Comparison of ENCODE assay signal across 29 cellular contexts in genomic region chr19:4432918-4433506, GRCh38.
"Had no signal": no experiment of that assay in that cellular context is flagged by ENCODE, and none has a peak within 500 bp of the region (broad histone marks: within the 10 kb centered on the region; RNA-seq: fewer than 3 reads in every experiment).

No MANE protein-coding gene starts in this region.

- H3K27ac ChIP-seq: left lung, lower lobe of right lung, parathyroid adenoma, right atrium auricular region, right lobe of liver, stomach, testis, thyroid gland, transverse colon, upper lobe of left lung, vagina had no signal

- ATAC-seq: left colon; left lung; naive thymus-derived CD4-positive, alpha-beta T cell; natural killer cell treated with Interleukin-12 subunit alpha and Interleukin-12 subunit beta and Interleukin-15 and Interleukin-18, amount 100 ng/mL, for 72 hours; stimulated activated naive CD8-positive, alpha-beta T cell treated with anti-CD3 and anti-CD28 coated beads, Interleukin-15, Interleukin-2, amounts not matched to agents 100 U/mL and 50 U/mL, for 24 hours had no signal

- H3K4me1 ChIP-seq: parathyroid adenoma, right atrium auricular region, right lobe of liver, stomach, testis, thyroid gland, transverse colon, vagina had no signal

- H3K9me3 ChIP-seq: left lung, lower lobe of right lung, mucosa of descending colon, right atrium auricular region, right lobe of liver, stomach, testis, thyroid gland, transverse colon, upper lobe of left lung, vagina had no signal

- DNase-seq: hypothalamus; immature natural killer cell; kidney; left colon; left lung; lower lobe of right lung; mammary epithelial cell; midbrain; mucosa of descending colon; naive thymus-derived CD4-positive, alpha-beta T cell; nucleus accumbens; right lobe of liver; stimulated activated CD4-positive, alpha-beta T cell treated with anti-CD3 and anti-CD28 coated beads, Interleukin-1b, Interleukin-23, amount 100 ng/mL, for 48 hours; stimulated activated CD4-positive, alpha-beta T cell treated with anti-CD3 and anti-CD28 coated beads, Interleukin-2, amount 100 ng/mL, for 48 hours; stimulated activated CD4-positive, alpha-beta T cell treated with anti-CD3 and anti-CD28 coated beads, Interleukin-4, amount 100 ng/mL, for 4 hours; stimulated activated CD8-positive, alpha-beta memory T cell treated with anti-CD3 and anti-CD28 coated beads, Interleukin-4, amount 100 ng/mL, for 48 hours; stimulated activated naive B cell treated with anti-CD40 and anti-IgM and Interleukin-4, amounts not matched to agents 10 μg/mL and 1 μg/mL and 100 μg/mL, for 72 hours; stimulated activated naive CD8-positive, alpha-beta T cell treated with anti-CD3 and anti-CD28 coated beads, Interleukin-15, Interleukin-2, amounts not matched to agents 100 U/mL and 50 U/mL, for 24 hours; stomach; testis; thyroid gland; transverse colon had no signal

- H3K27me3 ChIP-seq: left lung, right atrium auricular region, right lobe of liver, stomach, testis, thyroid gland, transverse colon, upper lobe of left lung, vagina had no signal

- H3K79me2 ChIP-seq: parathyroid adenoma had no signal

- H3K4me2 ChIP-seq: smooth muscle cell had no signal

- H3K4me3 ChIP-seq: left lung, lower lobe of right lung, mucosa of descending colon, right atrium auricular region, right lobe of liver, smooth muscle cell, stomach, testis, thyroid gland, transverse colon, upper lobe of left lung, vagina had no signal

- H3K36me3 ChIP-seq: right atrium auricular region, thyroid gland had no signal

- H3K9ac ChIP-seq: parathyroid adenoma had no signal

- FAIRE-seq: islet of Langerhans, kidney had no signal

- H2AFZ ChIP-seq: parathyroid adenoma had no signal
